ENCODE assay signal across 1 cellular context in genomic region chr3:72303926-72304325, GRCh38.
TF ChIP-seq lines count a peak whose summit lies in the region.

No MANE protein-coding gene starts in this region.

TF ChIP-seq in K562, 482 proteins besides CTCF, POLR2A, EP300 and RAD21:
- 0 out of 2 replicates have a peak, but pooled peaks have one; percentile 29 for TF ChIP-seq ZNF592 (IDR thresholded peaks at IDR 0.05)
- TF ChIP-seq MNT (conservative IDR thresholded peaks at IDR 0.05): no peak
- TF ChIP-seq ZNF175 (CRISPR knock-in tag; IDR thresholded peaks at IDR 0.05; ENCODE audit: low read depth): 0 out of 2 replicates have a peak, but pooled peaks have one; percentile 39
- TF ChIP-seq RERE (CRISPR knock-in tag; IDR thresholded peaks at IDR 0.05; ENCODE audit: borderline replicate concordance): no peak
- peak; percentile 21; the same call in 1 of the 2 replicates for TF ChIP-seq MGA (IDR thresholded peaks at IDR 0.05)
TF ChIP-seq in K562: peak in this region for 3.
